Comparison of ENCODE assay signal across 9 cellular contexts in the genomic region with DNA sequence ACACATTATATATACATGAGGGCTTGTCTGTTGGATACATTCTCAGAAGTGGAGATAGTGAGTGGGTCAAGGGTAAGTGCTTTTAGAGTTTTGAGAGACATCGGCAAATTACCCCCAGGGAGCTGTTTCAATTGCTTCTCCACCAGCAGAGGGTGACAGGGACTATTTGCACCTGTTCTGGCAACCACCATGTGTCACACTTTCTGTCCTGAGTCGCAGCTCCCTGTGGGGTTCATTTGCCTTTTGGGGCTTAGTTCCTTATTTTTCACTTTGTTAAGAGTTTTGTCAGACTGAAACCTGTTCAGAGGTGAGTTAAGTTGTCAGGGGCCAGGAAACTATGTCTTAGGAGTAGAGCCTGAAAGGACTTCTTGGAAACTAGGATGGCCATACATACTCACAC. TPM values are rescaled to one million over a fixed set of nuclear protein-coding genes. Genes with fewer than 3 reads are reported as not detected.
DNase-seq lines count a peak whose midpoint lies in the region; ATAC-seq, FAIRE-seq and TF ChIP-seq lines count a peak whose summit lies in the region.
"Had no signal": no experiment of that assay in that cellular context is flagged by ENCODE, and none has a peak within 500 bp of the region (broad histone marks: within the 10 kb centered on the region; RNA-seq: fewer than 3 reads in every experiment).

No MANE protein-coding gene starts in this region.

- DNase-seq in NCI-H1105 treated with DMSO at 0.1 percent for 48 hours (lab: John Stamatoyannopoulos, UW) (no peak), heart left ventricle (no peak), H54 (ENCODE audit: insufficient read length, low spot score) (no peak), SK-N-DZ (ENCODE audit: low spot score) (no peak)
- DNase-seq: hippocampal formation had no signal

- H3K4me1 ChIP-seq in heart left ventricle = no peaks in the 10 kb centered on the region

- no peaks in the 10 kb centered on the region for H3K36me3 ChIP-seq in heart left ventricle

- ATAC-seq in GM18498 (IDR thresholded peaks at IDR 0.05; ENCODE audit: unreplicated experiment) = peak; percentile 98
- peak; percentile 99 for ATAC-seq in GM19438 (IDR thresholded peaks at IDR 0.05; ENCODE audit: low read depth, unreplicated experiment)
- ATAC-seq in HG03039 (IDR thresholded peaks at IDR 0.05; ENCODE audit: unreplicated experiment) = peak; percentile 98
- ATAC-seq in heart left ventricle = no peak

- intact Hi-C loops in heart left ventricle (cut with DNase I) = no loop called here

- H3K27ac ChIP-seq in VCaP (peak overlapping the region; percentile 74), heart left ventricle (no peak overlapping the region)

- WGBS in heart left ventricle, 4 donors = 61 to 83% (median 70%) methylated on average over 2 of the region's 2 CpGs

- no peak overlapping the region for H3K4me3 ChIP-seq in heart left ventricle

- H3K9me3 ChIP-seq in heart left ventricle = no peaks in the 10 kb centered on the region

- FAIRE-seq in H54 (lab: Jason Lieb, UNC) = no peak

- TF ChIP-seq CTCF in VCaP (conservative IDR thresholded peaks at IDR 0.05) (peak; percentile 43), heart left ventricle (IDR thresholded peaks at IDR 0.05) (no peak)

- no peak for TF ChIP-seq POLR2A in heart left ventricle (IDR thresholded peaks at IDR 0.05)
- TF ChIP-seq POLR2A in H54 (IDR thresholded peaks at IDR 0.05; ENCODE audit: low read depth, low read length) = no peak

- peaks cover 0 to 5% (median 0%) of the 10 kb centered on the region in 9 donors for H3K27me3 ChIP-seq in heart left ventricle

RNA-seq across cellular contexts. Expression of a gene that starts 20.1 kb away (rescaled TPM):
- 10 to 100 TPM in 1 of 9 donors, 1 to 10 TPM in 8; 1.7 to 18.8 (median 2.8) TPM for total RNA-seq in heart left ventricle
- polyA plus RNA-seq in heart left ventricle = 1 to 10 TPM; 1.2 to 2.8 TPM
- 5.6 and 7.0 TPM in 2 replicates for polyA plus RNA-seq in SK-N-DZ (2014; cell fraction: cytosol; rRNA removed)
- 8.6 and 11.7 TPM in 2 replicates for polyA plus RNA-seq in SK-N-DZ (2014; cell fraction: nucleus; rRNA removed)

Comparison
In these comparisons a context has a peak if more than half of its experiments do, and no peak if none do; other contexts are left out.
1. ATAC-seq: peak in GM18498 (single experiment), GM19438 (single experiment) and HG03039 (single experiment); none in heart left ventricle (0 of 4).